8 cellular contexts compared by ENCODE assay signal in genomic region chr5:65928341-65928752, GRCh38. TPM values are rescaled to one million over a fixed set of nuclear protein-coding genes. Genes with fewer than 3 reads are reported as not detected.
DNase-seq lines count a peak whose midpoint lies in the region; ATAC-seq and TF ChIP-seq lines count a peak whose summit lies in the region.

No MANE protein-coding gene starts in this region.

- no peak for DNase-seq in AG04450 (ENCODE audit: low read depth, low spot score)
- DNase-seq in cardiac fibroblast (ENCODE audit: low read depth in 2 of 2): peak in 1 of 2 donors; percentile 20
- DNase-seq in 8988T: no peak
- DNase-seq in NCI-H2081 treated with DMSO at 0.1 percent for 48 hours (lab: John Stamatoyannopoulos, UW): no peak

- no peak for TF ChIP-seq CTCF in AG04450 (IDR thresholded peaks at IDR 0.05; ENCODE audit: low read depth, low read length)
- no peak for TF ChIP-seq CTCF in cardiac fibroblast (IDR thresholded peaks at IDR 0.05; ENCODE audit: low read depth, low read length)

- no peaks in the 10 kb centered on the region for H3K9me3 ChIP-seq in AG04450 (ENCODE audit: control insufficient read depth, insufficient read depth, low read length)
- H3K9me3 ChIP-seq in HUES48 (ENCODE audit: control insufficient read depth, insufficient read depth, low read length): no peaks in the 10 kb centered on the region
- H3K9me3 ChIP-seq in mucosa of stomach (ENCODE audit: control insufficient read depth, low read length): no peaks in the 10 kb centered on the region

- CTCF ChIA-PET in AG04450 (lab: Charles Lee): no interaction called here

- H3K4me1 ChIP-seq in HUES48 (ENCODE audit: control insufficient read depth, insufficient read depth, low read length) (peaks cover 15% of the 10 kb centered on the region), mucosa of stomach (ENCODE audit: control insufficient read depth, insufficient read depth, low read length) (peaks cover 6% of the 10 kb centered on the region)

- no peaks in the 10 kb centered on the region; the same call in 1 of the 2 replicates for H3K36me3 ChIP-seq in HUES48 (ENCODE audit: control insufficient read depth, insufficient read depth, low read length)
- H3K36me3 ChIP-seq in mucosa of stomach (ENCODE audit: control insufficient read depth, insufficient read depth, low read length): no peaks in the 10 kb centered on the region

- POLR2A ChIA-PET in AG04450 (lab: Yijun Ruan, JAX): no interaction called here

- H3K9ac ChIP-seq in HUES48 (ENCODE audit: low read depth, low read length) (peak overlapping the region; percentile 94), mucosa of stomach (ENCODE audit: low read length) (peak overlapping the region; percentile 98)

- H3K27me3 ChIP-seq in AG04450 (ENCODE audit: control insufficient read depth, insufficient read depth, low read length): no peaks in the 10 kb centered on the region
- H3K27me3 ChIP-seq in HUES48 (ENCODE audit: control insufficient read depth, insufficient read depth, low read length): peaks cover 14% of the 10 kb centered on the region
- no peaks in the 10 kb centered on the region for H3K27me3 ChIP-seq in mucosa of stomach (ENCODE audit: control insufficient read depth, insufficient read depth, low read length)

- no peak for ATAC-seq in HG03342 (IDR thresholded peaks at IDR 0.05; ENCODE audit: unreplicated experiment)
- no peak for ATAC-seq in HG03469 (IDR thresholded peaks at IDR 0.05; ENCODE audit: unreplicated experiment)

- peak overlapping the region; percentile 85 for H3K4me3 ChIP-seq in AG04450 (ENCODE audit: low read depth, low read length)
- H3K4me3 ChIP-seq in HUES48 (ENCODE audit: low read depth, low read length): peak overlapping the region; percentile 72
- H3K4me3 ChIP-seq in cardiac fibroblast (replicated peaks in 1 of 2; ENCODE audit: low read depth in 2 of 2, low read length in 2 of 2): peak overlapping the region; percentile 79 to 86
- no peak overlapping the region for H3K4me3 ChIP-seq in mucosa of stomach (ENCODE audit: low read length)

- H3K27ac ChIP-seq in AG04450 (ENCODE audit: low read depth, low read length): no peak overlapping the region
- no peak overlapping the region for H3K27ac ChIP-seq in HUES48 (ENCODE audit: low read depth, low read length)

RNA-seq across cellular contexts. Expression of gene ERBIN, which starts 2.0 kb away (rescaled TPM):
- 43.4 and 64.8 TPM in 2 replicates for polyA plus RNA-seq in AG04450 (2011; rRNA removed)
- polyA minus RNA-seq in AG04450 (2011; rRNA and poly(A)+ RNA removed): 63.9 and 91.7 TPM in 2 replicates
